ENCODE assay signal across 16 cellular contexts in the genomic region with DNA sequence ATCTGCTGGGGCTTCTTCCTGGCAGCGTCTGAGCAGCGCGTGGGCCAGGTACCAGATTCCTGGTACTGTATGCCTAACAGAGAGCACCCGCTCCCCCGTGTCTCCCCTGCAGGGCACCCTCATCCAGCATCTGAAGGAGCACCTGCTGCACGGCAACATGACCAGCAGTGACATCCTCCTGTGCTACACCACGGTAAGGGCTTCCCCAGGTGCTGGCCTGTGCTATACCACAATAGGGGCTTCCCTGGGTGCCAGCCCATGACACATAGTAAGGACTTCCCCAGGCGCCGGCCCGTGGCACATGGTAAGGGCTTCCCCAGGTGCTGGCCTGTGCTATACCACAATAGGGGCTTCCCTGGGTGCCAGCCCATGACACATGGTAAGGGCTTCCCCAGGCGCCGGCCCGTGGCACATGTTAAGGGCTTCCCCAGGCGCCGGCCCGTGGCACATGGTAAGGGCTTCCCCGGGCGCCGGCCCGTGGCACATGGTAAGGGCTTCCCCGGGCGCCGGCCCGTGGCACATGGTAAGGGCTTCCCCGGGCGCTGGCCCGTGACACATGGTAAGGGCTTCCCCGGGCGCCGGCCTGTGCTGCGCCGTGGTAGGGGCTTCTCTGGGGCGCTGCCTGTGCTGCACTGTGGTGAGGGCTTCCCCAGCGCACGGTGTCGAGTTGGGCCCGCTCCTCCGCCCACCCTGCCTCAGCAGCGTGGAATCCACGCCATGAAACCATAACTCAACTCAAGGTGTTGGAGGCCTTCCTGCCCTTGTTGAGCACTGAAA. TPM values are rescaled to one million over a fixed set of nuclear protein-coding genes. Genes with fewer than 3 reads are reported as not detected.
DNase-seq lines count a peak whose midpoint lies in the region; ATAC-seq lines count a peak whose summit lies in the region.
"Had no signal": no experiment of that assay in that cellular context is flagged by ENCODE, and none has a peak within 500 bp of the region (broad histone marks: within the 10 kb centered on the region; RNA-seq: fewer than 3 reads in every experiment).

No MANE protein-coding gene starts in this region.

- peaks cover 2 to 7% of the 10 kb centered on the region in 2 donors for H3K36me3 Mint-ChIP-seq in activated T-cell treated with anti-CD3 and anti-CD28 coated beads, Interleukin-2, amount 50 U/mL, for 72 hours (ENCODE audit: insufficient read depth in 2 of 2)

- peak overlapping the region in 1 of 2 donors; percentile 29 for H3K4me3 Mint-ChIP-seq in activated T-cell treated with anti-CD3 and anti-CD28 coated beads, Interleukin-2, amount 50 U/mL, for 72 hours
- H3K4me3 Mint-ChIP-seq: CD8-positive, alpha-beta T cell; IgD-negative memory B cell; nephron progenitor cell had no signal

- no peak overlapping the region for H3K27ac Mint-ChIP-seq in activated T-cell treated with anti-CD3 and anti-CD28 coated beads, Interleukin-2, amount 50 U/mL, for 72 hours
- H3K27ac Mint-ChIP-seq: CD8-positive, alpha-beta T cell; nephron progenitor cell had no signal

- ATAC-seq in activated T-cell treated with anti-CD3 and anti-CD28 coated beads, Interleukin-2, amount 50 U/mL, for 72 hours (replicated peaks in 1 of 2), result peak; percentile 91
- ATAC-seq in GM21447 (IDR thresholded peaks at IDR 0.05; ENCODE audit: unreplicated experiment), result peak; percentile 61
- peak; percentile 57 for ATAC-seq in HG03342 (IDR thresholded peaks at IDR 0.05; ENCODE audit: unreplicated experiment)
- no peak for ATAC-seq in GM19324 (IDR thresholded peaks at IDR 0.05; ENCODE audit: low FRiP score, unreplicated experiment)
- no peak for ATAC-seq in GM19397 (IDR thresholded peaks at IDR 0.05; ENCODE audit: unreplicated experiment)
- ATAC-seq: CD8-positive, alpha-beta T cell had no signal

- H3K27me3 Mint-ChIP-seq in activated T-cell treated with anti-CD3 and anti-CD28 coated beads, Interleukin-2, amount 50 U/mL, for 72 hours (ENCODE audit: low read depth), result no peaks in the 10 kb centered on the region
- H3K27me3 Mint-ChIP-seq: IgD-negative memory B cell had no signal

- peaks cover 0 to 2% of the 10 kb centered on the region in 2 donors for H3K9me3 Mint-ChIP-seq in activated T-cell treated with anti-CD3 and anti-CD28 coated beads, Interleukin-2, amount 50 U/mL, for 72 hours
- H3K9me3 Mint-ChIP-seq: CD8-positive, alpha-beta T cell; IgD-negative memory B cell had no signal

- H3K4me1 Mint-ChIP-seq in activated T-cell treated with anti-CD3 and anti-CD28 coated beads, Interleukin-2, amount 50 U/mL, for 72 hours (ENCODE audit: low read depth), result no peaks in the 10 kb centered on the region

- peak; percentile 44 to 66 for DNase-seq in activated T-cell treated with anti-CD3 and anti-CD28 coated beads, Interleukin-2, amount 50 U/mL, for 72 hours
- no peak for DNase-seq in activated T-cell treated with anti-CD3 and anti-CD28 coated beads for 4 hours
- DNase-seq in stimulated activated CD8-positive, alpha-beta memory T cell treated with anti-CD3 and anti-CD28 coated beads, Interleukin-4, amount 100 ng/mL, for 48 hours, result peak; percentile 24
- no peak for DNase-seq in SHP77 (lab: John Stamatoyannopoulos, UW)
- DNase-seq: ACHN; adrenal gland; CD8-positive, alpha-beta T cell; NCI-H1048; retina; WERI-Rb-1 had no signal

RNA-seq across cellular contexts. Expression of a gene that starts 49.3 kb away (rescaled TPM):
- 10 to 100 TPM; 20.7 to 27.0 TPM for total RNA-seq in activated T-cell treated with anti-CD3 and anti-CD28 coated beads, Interleukin-2, amount 50 U/mL, for 72 hours

Comparison
In these comparisons a context has a peak if more than half of its experiments do, and no peak if none do; other contexts are left out.
1. DNase-seq: peak in activated T-cell treated with anti-CD3 and anti-CD28 coated beads, Interleukin-2, amount 50 U/mL, for 72 hours (2 of 2) and stimulated activated CD8-positive, alpha-beta memory T cell treated with anti-CD3 and anti-CD28 coated beads, Interleukin-4, amount 100 ng/mL, for 48 hours (single experiment); none in activated T-cell treated with anti-CD3 and anti-CD28 coated beads for 4 hours (single experiment) and SHP77 (0 of 2).
2. ATAC-seq: peak in activated T-cell treated with anti-CD3 and anti-CD28 coated beads, Interleukin-2, amount 50 U/mL, for 72 hours (2 of 2), GM21447 (single experiment) and HG03342 (single experiment); none in GM19324 (single experiment) and GM19397 (single experiment).